In the genomic region with DNA sequence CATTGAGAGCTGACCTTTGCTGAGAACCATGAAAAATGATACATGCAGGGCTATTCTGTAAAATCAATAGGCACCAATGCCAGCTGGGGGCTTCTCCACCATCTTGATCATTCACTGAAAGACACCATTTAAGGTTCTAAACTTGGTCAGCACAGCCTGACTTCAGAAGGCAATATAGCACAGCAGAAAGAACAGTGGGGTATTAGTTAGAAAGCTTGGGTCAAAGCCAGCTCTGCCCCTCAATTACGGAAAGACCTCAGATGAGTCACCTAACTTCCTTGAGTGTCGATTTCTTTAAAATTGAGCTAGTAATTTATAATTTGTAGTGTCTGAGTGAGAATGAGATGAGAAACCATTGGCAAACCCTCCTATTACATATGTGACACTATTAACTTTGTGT, we compare ENCODE assay signal across 27 cellular contexts. TPM values are rescaled to one million over a fixed set of nuclear protein-coding genes. Genes with fewer than 3 reads are reported as not detected.
DNase-seq lines count a peak whose midpoint lies in the region; ATAC-seq and TF ChIP-seq lines count a peak whose summit lies in the region.
"Had no signal": no experiment of that assay in that cellular context is flagged by ENCODE, and none has a peak within 500 bp of the region (broad histone marks: within the 10 kb centered on the region; RNA-seq: fewer than 3 reads in every experiment).

No MANE protein-coding gene starts in this region.

- TF ChIP-seq CTCF in A673 (conservative IDR thresholded peaks at IDR 0.05; ENCODE audit: low read depth, low read length) (no peak), brain (conservative IDR thresholded peaks at IDR 0.05) (no peak), osteoblast (IDR thresholded peaks at IDR 0.05; ENCODE audit: extremely low read depth, low read depth, low read length) (no peak)
- no peak for TF ChIP-seq CTCF in activated CD8-positive, alpha-beta T cell treated with anti-CD3 and anti-CD28 coated beads for 36 hours (IDR thresholded peaks at IDR 0.05)

- H4K20me1 ChIP-seq in osteoblast (ENCODE audit: insufficient read depth, low read length) = peaks cover 7% of the 10 kb centered on the region
- H4K20me1 ChIP-seq: BLaER1 had no signal

- BruUV-seq in A673 (replicated peaks; lab: Mats Ljungman, UMichigan) = no TSS peak

- H3K36me3 Mint-ChIP-seq in brain = peaks cover 37% of the 10 kb centered on the region
- H3K36me3 Mint-ChIP-seq in activated CD8-positive, alpha-beta T cell treated with anti-CD3 and anti-CD28 coated beads for 36 hours (ENCODE audit: low read depth) = no peaks in the 10 kb centered on the region
- H3K36me3 Mint-ChIP-seq: immature natural killer cell, neural progenitor cell had no signal

- peak overlapping the region in 2 of 5 experiments; percentile 78 to 99 for H3K27ac Mint-ChIP-seq in brain
- no peak overlapping the region for H3K27ac Mint-ChIP-seq in activated CD8-positive, alpha-beta T cell treated with anti-CD3 and anti-CD28 coated beads for 36 hours
- H3K27ac Mint-ChIP-seq: immature natural killer cell, neural progenitor cell had no signal

- H3K36me3 ChIP-seq in A673 (ENCODE audit: insufficient read depth, low read length, poor library complexity, severe bottlenecking) (peaks cover 29% of the 10 kb centered on the region), osteoblast (ENCODE audit: insufficient read depth, low read length) (peaks cover 24% of the 10 kb centered on the region)
- H3K36me3 ChIP-seq: BLaER1, left ventricle myocardium inferior, neural progenitor cell, spleen had no signal

- no peak for ATAC-seq in activated CD8-positive, alpha-beta T cell treated with anti-CD3 and anti-CD28 coated beads for 36 hours
- ATAC-seq: Right ventricle myocardium inferior had no signal

- H3K27ac ChIP-seq in A673 (ENCODE audit: low read depth, low read length, poor library complexity, severe bottlenecking) = peak overlapping the region; percentile 60
- peak overlapping the region; percentile 84 for H3K27ac ChIP-seq in osteoblast (ENCODE audit: low read depth, low read length)
- H3K27ac ChIP-seq: BLaER1, dorsolateral prefrontal cortex, hepatocyte, HL-60, left ventricle myocardium inferior, neural progenitor cell, spleen had no signal

- H3K27me3 ChIP-seq in A673 (replicated peaks; ENCODE audit: insufficient read depth, low read depth, low read length, poor library complexity) (no peaks in the 10 kb centered on the region), osteoblast (ENCODE audit: insufficient read depth, low read length) (no peaks in the 10 kb centered on the region)

- peaks cover 0 to 7% (median 5%) of the 10 kb centered on the region in 5 experiments for H3K9me3 Mint-ChIP-seq in brain
- no peaks in the 10 kb centered on the region for H3K9me3 Mint-ChIP-seq in activated CD8-positive, alpha-beta T cell treated with anti-CD3 and anti-CD28 coated beads for 36 hours
- H3K9me3 Mint-ChIP-seq: central memory CD8-positive, alpha-beta T cell had no signal

- POLR2A ChIA-PET in A673 (lab: Charles Lee; ENCODE audit: low non-redundant PET) = interaction anchor here (0.6 kb wide), 1 partner anchor 15 kb away, joined by 3 read pairs; no protein-coding TSS in a partner anchor
- POLR2A ChIA-PET in activated CD8-positive, alpha-beta T cell treated with anti-CD3 and anti-CD28 coated beads for 36 hours (lab: Charles Lee) = interaction anchor here (0.6 kb wide), 1 partner anchor 206 kb away, joined by 4 read pairs; no protein-coding TSS in a partner anchor

- peak; percentile 59 for DNase-seq in A673 (ENCODE audit: low spot score)
- DNase-seq in HT1080 (ENCODE audit: low read depth) = peak; percentile 65
- DNase-seq in osteoblast (ENCODE audit: insufficient read length, low spot score, missing footprints) = no peak
- no peak for DNase-seq in occipital lobe (lab: John Stamatoyannopoulos, UW)
- DNase-seq in NCI-H128 (lab: John Stamatoyannopoulos, UW; ENCODE audit: unreplicated experiment) = no peak
- no peak for DNase-seq in activated naive CD4-positive, alpha-beta T cell (lab: John Stamatoyannopoulos, UW)
- no peak for DNase-seq in activated CD8-positive, alpha-beta T cell treated with anti-CD3 and anti-CD28 coated beads for 36 hours
- DNase-seq: activated CD4-positive, CD25-positive, alpha-beta regulatory T cell treated with anti-CD3 and anti-CD28 coated beads, Interleukin-2, amount 50 U/mL, for 72 hours; activated T-cell treated with anti-CD3 and anti-CD28 coated beads, Interleukin-2, amount 50 U/mL, for 1 hour; amniotic stem cell; dorsolateral prefrontal cortex; foreskin melanocyte; GOT3; immature natural killer cell; left ventricle myocardium inferior; MV-4-11; NCI-H187; spleen; stimulated activated CD4-positive, alpha-beta T cell treated with anti-CD3 and anti-CD28 coated beads, Interleukin-4, amount 100 ng/mL, for 1 hour; stimulated activated naive CD4-positive, alpha-beta T cell treated with Interleukin-2 at 50 U/mL for 16 hours had no signal

- CTCF ChIA-PET in A673 (lab: Charles Lee) = no interaction called here
- CTCF ChIA-PET in activated CD8-positive, alpha-beta T cell treated with anti-CD3 and anti-CD28 coated beads for 36 hours (lab: Charles Lee) = no interaction called here

- H3K9me3 ChIP-seq in A673 (ENCODE audit: low read depth, low read length, poor library complexity, severe bottlenecking) (no peaks in the 10 kb centered on the region), osteoblast (ENCODE audit: low read depth, low read length) (no peaks in the 10 kb centered on the region)
- H3K9me3 ChIP-seq: BLaER1, left ventricle myocardium inferior, spleen had no signal

- intact Hi-C loops in A673 (cut with micrococcal nuclease; ENCODE audit: unreplicated experiment) = no loop called here
- intact Hi-C loops in activated CD8-positive, alpha-beta T cell treated with anti-CD3 and anti-CD28 coated beads for 36 hours (cut with micrococcal nuclease) = no loop called here

- H3K4me1 ChIP-seq in A673 (ENCODE audit: insufficient read depth, low read length, poor library complexity, severe bottlenecking) (peaks cover 36% of the 10 kb centered on the region), osteoblast (ENCODE audit: insufficient read depth, low read length) (peaks cover 52% of the 10 kb centered on the region)
- H3K4me1 ChIP-seq: BLaER1 had no signal

- H3K79me2 ChIP-seq in osteoblast (ENCODE audit: insufficient read depth, low read length) = peaks cover 53% of the 10 kb centered on the region
- H3K79me2 ChIP-seq: hepatocyte had no signal

- peaks cover 65% of the 10 kb centered on the region for H3K4me1 Mint-ChIP-seq in brain
- H3K4me1 Mint-ChIP-seq in activated CD8-positive, alpha-beta T cell treated with anti-CD3 and anti-CD28 coated beads for 36 hours (ENCODE audit: low read depth) = no peaks in the 10 kb centered on the region
- H3K4me1 Mint-ChIP-seq: central memory CD8-positive, alpha-beta T cell; immature natural killer cell had no signal

- no peak overlapping the region for H3K4me3 ChIP-seq in A673 (ENCODE audit: low read depth, low read length, poor library complexity, severe bottlenecking)
- H3K4me3 ChIP-seq in osteoblast (ENCODE audit: insufficient read depth, low read length) = no peak overlapping the region
- H3K4me3 ChIP-seq: BLaER1, dorsolateral prefrontal cortex, hepatocyte, left ventricle myocardium inferior, neural progenitor cell had no signal

- H2AFZ ChIP-seq in osteoblast (ENCODE audit: low read length) = no peak overlapping the region
- H2AFZ ChIP-seq: hepatocyte, neural progenitor cell had no signal

- peak overlapping the region in 3 of 5 experiments; percentile 88 to 91 (median 90) for H3K4me3 Mint-ChIP-seq in brain
- no peak overlapping the region for H3K4me3 Mint-ChIP-seq in activated CD8-positive, alpha-beta T cell treated with anti-CD3 and anti-CD28 coated beads for 36 hours
- H3K4me3 Mint-ChIP-seq: central memory CD8-positive, alpha-beta T cell; immature natural killer cell; neural progenitor cell had no signal

- H3K4me2 ChIP-seq in osteoblast (ENCODE audit: insufficient read depth, low read length) = peak overlapping the region; percentile 92
- H3K4me2 ChIP-seq: BLaER1, neural progenitor cell had no signal

- peaks cover 18% of the 10 kb centered on the region for H3K27me3 Mint-ChIP-seq in brain
- peaks cover 62% of the 10 kb centered on the region for H3K27me3 Mint-ChIP-seq in activated CD8-positive, alpha-beta T cell treated with anti-CD3 and anti-CD28 coated beads for 36 hours

RNA-seq across cellular contexts. Expression of gene TNC, which starts 3.4 kb away (rescaled TPM):
- 202 and 206 TPM in 2 replicates for total RNA-seq in A673 (2021)
- total RNA-seq in HT1080 (2014; rRNA removed; shearing (Covaris generic)) = 44.5 and 45.8 TPM in 2 replicates
- polyA plus RNA-seq in HT1080 (2015; cell fraction: cytosol; rRNA removed) = 15.7 and 18.1 TPM in 2 replicates
- 277 and 305 TPM in 2 replicates for polyA plus RNA-seq in HT1080 (2015; cell fraction: nucleus; rRNA removed)
- polyA plus RNA-seq in brain (ENCODE audit: insufficient read depth, low read depth, low replicate concordance) = 25.7 TPM
- 611 and 664 TPM in 2 replicates for total RNA-seq in osteoblast
- total RNA-seq in occipital lobe = 73.6 TPM
- total RNA-seq in activated CD8-positive, alpha-beta T cell treated with anti-CD3 and anti-CD28 coated beads for 36 hours = under 1 TPM; 0.05 to 0.22 TPM
- polyA plus RNA-seq: immature natural killer cell had no signal

Comparison
In these comparisons a context has a peak if more than half of its experiments do, and no peak if none do; other contexts are left out.
1. DNase-seq: peak in A673 (single experiment) and HT1080 (single experiment); none in osteoblast (single experiment), occipital lobe (single experiment), NCI-H128 (single experiment), activated naive CD4-positive, alpha-beta T cell (0 of 4) and activated CD8-positive, alpha-beta T cell treated with anti-CD3 and anti-CD28 coated beads for 36 hours (single experiment).
2. RNA of gene TNC, which starts 3.4 kb away (total RNA-seq): 611 to 664 TPM in osteoblast, 202 to 206 TPM in A673, 73.6 TPM in occipital lobe (single experiment) and 44.5 to 45.8 TPM in HT1080; 0.05 to 0.22 TPM in activated CD8-positive, alpha-beta T cell treated with anti-CD3 and anti-CD28 coated beads for 36 hours; every median in the first group is over 10 times any median in the second.